ENCODE assay signal across 4 cellular contexts in the genomic region with DNA sequence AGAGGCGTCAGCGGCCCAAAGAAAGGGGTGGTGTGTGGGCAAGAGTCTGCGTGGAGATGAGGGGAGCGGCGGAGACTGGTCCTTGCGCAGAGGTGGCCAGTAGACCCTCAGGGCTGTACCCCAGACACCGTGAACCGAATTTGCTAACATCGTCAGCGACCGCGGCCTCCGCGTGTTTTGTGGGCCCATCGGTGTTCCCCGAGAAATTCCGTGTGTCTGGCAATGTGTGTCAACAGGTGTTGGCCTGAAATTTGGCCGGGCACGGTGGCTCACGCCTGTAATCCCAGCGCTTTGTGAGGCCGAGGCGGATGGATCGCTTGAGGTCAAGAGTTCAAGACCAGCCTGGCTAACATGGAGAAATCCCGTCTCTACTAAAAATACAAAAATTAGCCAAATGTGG. TPM values are rescaled to one million over a fixed set of nuclear protein-coding genes. Genes with fewer than 3 reads are reported as not detected.
"Had no signal": no experiment of that assay in that cellular context is flagged by ENCODE, and none has a peak within 500 bp of the region (broad histone marks: within the 10 kb centered on the region; RNA-seq: fewer than 3 reads in every experiment).

No MANE protein-coding gene starts in this region.

RNA-seq across cellular contexts. Expression of gene RNU1-2, which starts 33.4 kb away (rescaled TPM):
- total RNA-seq: osteoblast had no signal
- polyA plus RNA-seq: mammary epithelial cell, pancreas, right cardiac atrium had no signal
